ENCODE assay signal across 11 cellular contexts in genomic region chr19:44758596-44758995, GRCh38. TPM values are rescaled to one million over a fixed set of nuclear protein-coding genes. Genes with fewer than 3 reads are reported as not detected.
DNase-seq lines count a peak whose midpoint lies in the region; ATAC-seq, FAIRE-seq and TF ChIP-seq lines count a peak whose summit lies in the region.
"Had no signal": no experiment of that assay in that cellular context is flagged by ENCODE, and none has a peak within 500 bp of the region (broad histone marks: within the 10 kb centered on the region; RNA-seq: fewer than 3 reads in every experiment).

No MANE protein-coding gene starts in this region.

- CTCF ChIA-PET in HEK293 (lab: Yijun Ruan, JAX), result interaction anchor here (0.7 to 1.4 kb wide), 3 partner anchors 9 to 26 kb away, joined by 3 to 4 read pairs (median 3); no protein-coding TSS in a partner anchor

- peaks cover 11% of the 10 kb centered on the region for H3K79me2 ChIP-seq in astrocyte (ENCODE audit: insufficient read depth, low read length)

- H3K4me3 ChIP-seq in HEK293 (ENCODE audit: low read depth, low read length), result no peak overlapping the region
- peak overlapping the region; percentile 63 for H3K4me3 ChIP-seq in astrocyte (ENCODE audit: insufficient read depth, low read depth, low read length)
- peak overlapping the region; percentile 71 for H3K4me3 ChIP-seq in iPS-20b (ENCODE audit: low read length)
- H3K4me3 ChIP-seq in skeletal muscle tissue (ENCODE audit: low read length in 3 of 3), result peak overlapping the region; percentile 74 to 83 (median 74)

- peak overlapping the region; percentile 73 for H3K27ac Mint-ChIP-seq in astrocyte (ENCODE audit: unreplicated experiment)
- H3K27ac Mint-ChIP-seq: stimulated activated naive CD8-positive, alpha-beta T cell treated with anti-CD3 and anti-CD28 coated beads, Interleukin-15, Interleukin-2, amounts not matched to agents 100 ng/mL and 50 ng/mL, for 24 hours had no signal

- no peak overlapping the region for H2AFZ ChIP-seq in astrocyte (ENCODE audit: low read depth, low read length)

- H3K4me1 Mint-ChIP-seq in astrocyte (ENCODE audit: low read depth, unreplicated experiment), result peaks cover 27% of the 10 kb centered on the region

- DNase-seq in astrocyte (ENCODE audit: low read depth) (no peak), OCI-M1 (lab: John Stamatoyannopoulos, UW) (no peak), NCI-H446 (lab: John Stamatoyannopoulos, UW) (no peak), GM10266 (ENCODE audit: extremely low spot score) (no peak)
- DNase-seq: activated T-cell treated with anti-CD3 and anti-CD28 coated beads, Interleukin-2, amount 50 U/mL, for 1 hour; KG1 had no signal

- H3K27me3 Mint-ChIP-seq in astrocyte (ENCODE audit: low read depth, unreplicated experiment), result no peaks in the 10 kb centered on the region
- H3K27me3 Mint-ChIP-seq: stimulated activated naive CD8-positive, alpha-beta T cell treated with anti-CD3 and anti-CD28 coated beads, Interleukin-15, Interleukin-2, amounts not matched to agents 100 ng/mL and 50 ng/mL, for 24 hours had no signal

- H3K36me3 Mint-ChIP-seq in astrocyte (ENCODE audit: low read depth, unreplicated experiment), result peaks cover 7% of the 10 kb centered on the region

- POLR2A ChIA-PET in HEK293 (lab: Yijun Ruan, JAX), result interaction anchor here (0.6 kb wide), 1 partner anchor 43 kb away, joined by 5 read pairs; no protein-coding TSS in a partner anchor

- H3K27me3 ChIP-seq in astrocyte (ENCODE audit: insufficient read depth, low read length), result no peaks in the 10 kb centered on the region
- peaks cover 53% of the 10 kb centered on the region for H3K27me3 ChIP-seq in iPS-20b (ENCODE audit: insufficient read depth, low read length)
- H3K27me3 ChIP-seq in skeletal muscle tissue (ENCODE audit: control insufficient read depth in 3 of 3, insufficient read depth in 3 of 3, low read length in 3 of 3), result no peaks in the 10 kb centered on the region

- peak overlapping the region; percentile 90 for H3K4me2 ChIP-seq in astrocyte (ENCODE audit: low read length)

- no peaks in the 10 kb centered on the region for H3K9me3 ChIP-seq in HEK293 (ENCODE audit: control insufficient read depth, insufficient read depth, low read depth, low read length)
- H3K9me3 ChIP-seq in astrocyte (ENCODE audit: insufficient read depth, low read depth, low read length), result no peaks in the 10 kb centered on the region
- H3K9me3 ChIP-seq in iPS-20b (ENCODE audit: insufficient read depth, low read depth, low read length), result no peaks in the 10 kb centered on the region
- H3K9me3 ChIP-seq in skeletal muscle tissue (ENCODE audit: control insufficient read depth in 3 of 3, low read length in 3 of 3), result no peaks in the 10 kb centered on the region

- FAIRE-seq in astrocyte (lab: Jason Lieb, UNC), result no peak

- peaks cover 33% of the 10 kb centered on the region for H4K20me1 ChIP-seq in astrocyte (ENCODE audit: insufficient read depth, low read length)

- no peak for TF ChIP-seq CTCF in HEK293 (tag by site-specific recombination; IDR thresholded peaks at IDR 0.05)
- TF ChIP-seq CTCF in astrocyte (IDR thresholded peaks at IDR 0.05; ENCODE audit: insufficient read depth, low read depth, low read length), result no peak
- no peak for TF ChIP-seq CTCF in GM10266 (IDR thresholded peaks at IDR 0.05; ENCODE audit: control insufficient read depth, insufficient read depth, low read depth, missing control alignments)

- peak overlapping the region; percentile 91 for H3K4me3 Mint-ChIP-seq in astrocyte (ENCODE audit: unreplicated experiment)
- H3K4me3 Mint-ChIP-seq: stimulated activated naive CD8-positive, alpha-beta T cell treated with anti-CD3 and anti-CD28 coated beads, Interleukin-15, Interleukin-2, amounts not matched to agents 100 ng/mL and 50 ng/mL, for 24 hours had no signal

- no peak for ATAC-seq in GM19324 (IDR thresholded peaks at IDR 0.05; ENCODE audit: low FRiP score, unreplicated experiment)

- H3K36me3 ChIP-seq in HEK293 (ENCODE audit: control insufficient read depth in 2 of 2, insufficient read depth in 1 of 2, low read length in 2 of 2) (peaks cover 0 to 17% of the 10 kb centered on the region in 2 experiments; a peak in 2 of 3 replicates), astrocyte (ENCODE audit: insufficient read depth, low read length) (peaks cover 11% of the 10 kb centered on the region), iPS-20b (ENCODE audit: insufficient read depth, low read depth, low read length) (no peaks in the 10 kb centered on the region), skeletal muscle tissue (ENCODE audit: control insufficient read depth in 3 of 3, insufficient read depth in 3 of 3, low read length in 3 of 3) (peaks cover 11 to 24% (median 18%) of the 10 kb centered on the region in 3 donors)

- H3K9ac ChIP-seq in astrocyte (ENCODE audit: low read length), result peak overlapping the region; percentile 66
- no peak overlapping the region for H3K9ac ChIP-seq in iPS-20b (ENCODE audit: low read depth, low read length)
- peak overlapping the region; percentile 70 to 87 (median 75) for H3K9ac ChIP-seq in skeletal muscle tissue (ENCODE audit: low read depth in 1 of 3, low read length in 3 of 3)

- H3K27ac ChIP-seq in HEK293 (ENCODE audit: extremely low read depth, low read depth, low read length) (no peak overlapping the region), astrocyte (ENCODE audit: low read depth, low read length) (no peak overlapping the region), iPS-20b (ENCODE audit: low read length) (no peak overlapping the region), skeletal muscle tissue (ENCODE audit: low read depth, low read length) (peak overlapping the region; percentile 81)

- H3K9me3 Mint-ChIP-seq in astrocyte (ENCODE audit: unreplicated experiment), result no peaks in the 10 kb centered on the region
- H3K9me3 Mint-ChIP-seq: stimulated activated naive CD8-positive, alpha-beta T cell treated with anti-CD3 and anti-CD28 coated beads, Interleukin-15, Interleukin-2, amounts not matched to agents 100 ng/mL and 50 ng/mL, for 24 hours had no signal

- H3K4me1 ChIP-seq in HEK293 (ENCODE audit: control insufficient read depth, insufficient read depth, low read length) (peaks cover 13% of the 10 kb centered on the region), astrocyte (ENCODE audit: insufficient read depth, low read length) (peaks cover 49% of the 10 kb centered on the region), iPS-20b (ENCODE audit: insufficient read depth, low read length) (peaks cover 7% of the 10 kb centered on the region; the same call in 1 of the 2 replicates), skeletal muscle tissue (ENCODE audit: control insufficient read depth in 3 of 3, insufficient read depth in 3 of 3, low read length in 3 of 3) (peaks cover 44 to 51% (median 44%) of the 10 kb centered on the region in 3 donors)

TF ChIP-seq in HEK293, 187 proteins besides CTCF, POLR2A, EP300 and RAD21:
- no peak for TF ChIP-seq ZFP41 (tag by site-specific recombination; IDR thresholded peaks at IDR 0.05; ENCODE audit: borderline replicate concordance)
- TF ChIP-seq, protein P1, sequence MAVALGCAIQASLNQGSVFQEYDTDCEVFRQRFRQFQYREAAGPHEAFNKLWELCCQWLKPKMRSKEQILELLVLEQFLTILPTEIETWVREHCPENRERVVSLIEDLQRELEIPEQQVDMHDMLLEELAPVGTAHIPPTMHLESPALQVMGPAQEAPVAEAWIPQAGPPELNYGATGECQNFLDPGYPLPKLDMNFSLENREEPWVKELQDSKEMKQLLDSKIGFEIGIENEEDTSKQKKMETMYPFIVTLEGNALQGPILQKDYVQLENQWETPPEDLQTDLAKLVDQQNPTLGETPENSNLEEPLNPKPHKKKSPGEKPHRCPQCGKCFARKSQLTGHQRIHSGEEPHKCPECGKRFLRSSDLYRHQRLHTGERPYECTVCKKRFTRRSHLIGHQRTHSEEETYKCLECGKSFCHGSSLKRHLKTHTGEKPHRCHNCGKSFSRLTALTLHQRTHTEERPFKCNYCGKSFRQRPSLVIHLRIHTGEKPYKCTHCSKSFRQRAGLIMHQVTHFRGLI (tag by site-specific recombination; IDR thresholded peaks at IDR 0.05), result no peak
- TF ChIP-seq ZNF404 (tag by site-specific recombination; IDR thresholded peaks at IDR 0.05), result no peak
- TF ChIP-seq KLF1 (tag by site-specific recombination; IDR thresholded peaks at IDR 0.05), result peak; percentile 47; the same call in 1 of the 2 replicates
- TF ChIP-seq KLF10 (tag by site-specific recombination; IDR thresholded peaks at IDR 0.05), result no peak
- no peak for TF ChIP-seq ZNF114 (tag by site-specific recombination; IDR thresholded peaks at IDR 0.05)
- TF ChIP-seq ZNF785 (tag by site-specific recombination; IDR thresholded peaks at IDR 0.05), result no peak
- peak; percentile 40 for TF ChIP-seq GLIS1 (tag by site-specific recombination; IDR thresholded peaks at IDR 0.05)
- peak; percentile 54; the same call in 1 of the 2 replicates for TF ChIP-seq EGR2 (tag by site-specific recombination; IDR thresholded peaks at IDR 0.05; ENCODE audit: low read depth)
- TF ChIP-seq ZNF660 (tag by site-specific recombination; IDR thresholded peaks at IDR 0.05), result no peak
- TF ChIP-seq ZNF175 (tag by site-specific recombination; IDR thresholded peaks at IDR 0.05), result no peak
- no peak for TF ChIP-seq ZNF473 (tag by site-specific recombination; IDR thresholded peaks at IDR 0.05)

RNA-seq across cellular contexts. Expression of gene BCL3, which starts 10.1 kb away (rescaled TPM):
- total RNA-seq in astrocyte, result 16.9 and 17.3 TPM in 2 replicates
- 3.1 TPM for total RNA-seq in skeletal muscle tissue

RNA-seq across cellular contexts. Expression of gene CBLC, which starts 19.1 kb away (rescaled TPM):
- total RNA-seq in astrocyte, result not detected in 2 replicates
- total RNA-seq in skeletal muscle tissue, result not detected

RNA-seq across cellular contexts. Expression of gene BCAM, which starts 50.3 kb away (rescaled TPM):
- total RNA-seq in astrocyte (11.5 and 14.0 TPM in 2 replicates), skeletal muscle tissue (89.8 TPM)

RNA-seq across cellular contexts. Expression of gene CEACAM16, which starts 59.6 kb away (rescaled TPM):
- total RNA-seq in astrocyte (0.14 TPM in 1 of 2 replicates, not detected in the other), skeletal muscle tissue (1.0 TPM)
